ENCODE assay signal across 17 cellular contexts in genomic region chr13:66635526-66635925, GRCh38.
DNase-seq lines count a peak whose midpoint lies in the region; ATAC-seq and TF ChIP-seq lines count a peak whose summit lies in the region.
"Had no signal": no experiment of that assay in that cellular context is flagged by ENCODE, and none has a peak within 500 bp of the region (broad histone marks: within the 10 kb centered on the region; RNA-seq: fewer than 3 reads in every experiment).

No MANE protein-coding gene starts in this region.

- BruUV-seq in OCI-LY7 (replicated peaks; lab: Mats Ljungman, UMichigan) (no TSS peak), Caco-2 (replicated peaks; lab: Mats Ljungman, UMichigan) (no TSS peak)

- H3K4me1 ChIP-seq in OCI-LY7 (ENCODE audit: insufficient read depth, low read length, poor library complexity, severe bottlenecking) (no peaks in the 10 kb centered on the region), trophoblast cell (ENCODE audit: control insufficient read depth in 1 of 2, insufficient read depth in 2 of 2, low read length in 2 of 2) (peaks cover 0 to 3% of the 10 kb centered on the region in 2 experiments), Caco-2 (no peaks in the 10 kb centered on the region)
- H3K4me1 ChIP-seq: colonic mucosa had no signal

- H3K27me3 ChIP-seq in trophoblast cell (ENCODE audit: insufficient read depth, low read length) (no peaks in the 10 kb centered on the region), Caco-2 (replicated peaks; ENCODE audit: control insufficient read depth, insufficient read depth, low read length) (no peaks in the 10 kb centered on the region)
- H3K27me3 ChIP-seq: colonic mucosa, neural progenitor cell had no signal

- DNase-seq in GM04504 (ENCODE audit: low read depth), result peak; percentile 29
- DNase-seq in OCI-LY7 (ENCODE audit: low spot score), result no peak
- DNase-seq in epidermal melanocyte (ENCODE audit: insufficient read length, low spot score), result peak; percentile 19
- DNase-seq in trophoblast cell, result peak in 1 of 2 donors; percentile 62
- no peak for DNase-seq in Caco-2
- no peak for DNase-seq in DMS53 treated with DMSO at 0.1 percent for 48 hours (lab: John Stamatoyannopoulos, UW; ENCODE audit: unreplicated experiment)
- DNase-seq in ecto neural progenitor cell (ENCODE audit: low spot score), result no peak
- DNase-seq: activated B cell treated with CpG ODN at 0.5 μM for 24 hours; colonic mucosa; DMS 273 treated with DMSO at 0.1 percent for 48 hours; immature natural killer cell; RPMI8226; stimulated activated CD4-positive, alpha-beta T cell treated with anti-CD3 and anti-CD28 coated beads, Interleukin-1b, Interleukin-23, amount 100 ng/mL, for 48 hours; stimulated activated naive CD8-positive, alpha-beta T cell treated with anti-CD3 and anti-CD28 coated beads, Interleukin-15, amount 100 ng/mL, for 72 hours had no signal

- no peak overlapping the region for H3K27ac Mint-ChIP-seq in Caco-2 (ENCODE audit: unreplicated experiment)
- H3K27ac Mint-ChIP-seq: activated B cell treated with CpG ODN at 0.5 μM for 24 hours; immature natural killer cell; neural progenitor cell; stimulated activated naive CD8-positive, alpha-beta T cell treated with anti-CD3 and anti-CD28 coated beads, Interleukin-15, amount 100 ng/mL, for 72 hours had no signal

- H3K9ac ChIP-seq in trophoblast cell (ENCODE audit: low read length), result no peak overlapping the region
- H3K9ac ChIP-seq: neural progenitor cell had no signal

- H3K4me2 ChIP-seq in OCI-LY7 (ENCODE audit: low read length) (no peak overlapping the region), trophoblast cell (ENCODE audit: low read length) (no peak overlapping the region)
- H3K4me2 ChIP-seq: neural progenitor cell had no signal

- ATAC-seq in GM18498 (IDR thresholded peaks at IDR 0.05; ENCODE audit: unreplicated experiment), result no peak
- ATAC-seq: K562; stimulated activated naive CD8-positive, alpha-beta T cell treated with anti-CD3 and anti-CD28 coated beads, Interleukin-15, amount 100 ng/mL, for 72 hours had no signal

- intact Hi-C loops in OCI-LY7 (cut with micrococcal nuclease; ENCODE audit: unreplicated experiment) (no loop called here), Caco-2 (cut with micrococcal nuclease; ENCODE audit: unreplicated experiment) (no loop called here)

- H2BK12ac ChIP-seq in trophoblast cell (ENCODE audit: low read length), result no peak overlapping the region

- no peaks in the 10 kb centered on the region for H3K36me3 ChIP-seq in OCI-LY7 (ENCODE audit: insufficient read depth, low read length)
- H3K36me3 ChIP-seq in trophoblast cell (ENCODE audit: control insufficient read depth in 1 of 2, insufficient read depth in 2 of 2, low read length in 2 of 2), result no peaks in the 10 kb centered on the region
- H3K36me3 ChIP-seq in Caco-2 (ENCODE audit: control insufficient read depth, insufficient read depth, low read length), result no peaks in the 10 kb centered on the region
- H3K36me3 ChIP-seq: colonic mucosa, neural progenitor cell had no signal

- H3K79me2 ChIP-seq in OCI-LY7 (ENCODE audit: insufficient read depth, low read depth, low read length) (no peaks in the 10 kb centered on the region), trophoblast cell (ENCODE audit: control insufficient read depth, insufficient read depth, low read length, poor library complexity) (no peaks in the 10 kb centered on the region)

- H3K4me3 ChIP-seq in OCI-LY7 (ENCODE audit: low read depth, low read length, poor library complexity, severe bottlenecking) (no peak overlapping the region), trophoblast cell (ENCODE audit: low read depth, low read length) (no peak overlapping the region), Caco-2 (ENCODE audit: low read depth, low read length) (no peak overlapping the region)
- H3K4me3 ChIP-seq: colonic mucosa, K562, neural progenitor cell had no signal

- no peaks in the 10 kb centered on the region for H3K9me2 ChIP-seq in OCI-LY7 (ENCODE audit: insufficient read depth, low read length)

- H4K12ac ChIP-seq in trophoblast cell (ENCODE audit: low read depth, low read length), result no peak overlapping the region

- POLR2A ChIA-PET in OCI-LY7 (lab: Charles Lee) (interaction anchor here (0.9 to 1.6 kb wide), 3 partner anchors 22 to 36 kb away, joined by 3 to 5 read pairs (median 4); no protein-coding TSS in a partner anchor), Caco-2 (lab: Charles Lee) (no interaction called here)

- H3K27ac ChIP-seq in OCI-LY7 (ENCODE audit: low read depth, low read length, poor library complexity, severe bottlenecking), result no peak overlapping the region
- peak overlapping the region; percentile 78 for H3K27ac ChIP-seq in trophoblast cell (ENCODE audit: low read depth, low read length)
- H3K27ac ChIP-seq: colonic mucosa, neural progenitor cell had no signal

- H2AFZ ChIP-seq in OCI-LY7 (ENCODE audit: low read length) (peak overlapping the region; percentile 40; the same call in 1 of the 2 replicates), trophoblast cell (ENCODE audit: insufficient read depth, low read length, poor library complexity) (no peak overlapping the region)
- H2AFZ ChIP-seq: neural progenitor cell had no signal

- H3K4me1 Mint-ChIP-seq in Caco-2 (ENCODE audit: low read depth, unreplicated experiment), result no peaks in the 10 kb centered on the region
- H3K4me1 Mint-ChIP-seq: immature natural killer cell; stimulated activated naive CD8-positive, alpha-beta T cell treated with anti-CD3 and anti-CD28 coated beads, Interleukin-15, amount 100 ng/mL, for 72 hours had no signal

- CTCF ChIA-PET in OCI-LY7 (lab: Charles Lee; ENCODE audit: unreplicated experiment), result no interaction called here
- CTCF ChIA-PET in Caco-2 (lab: Charles Lee), result no interaction called here

- H3K4me3 Mint-ChIP-seq in Caco-2 (ENCODE audit: unreplicated experiment), result no peak overlapping the region
- H3K4me3 Mint-ChIP-seq: activated B cell treated with CpG ODN at 0.5 μM for 24 hours; immature natural killer cell; neural progenitor cell; stimulated activated naive CD8-positive, alpha-beta T cell treated with anti-CD3 and anti-CD28 coated beads, Interleukin-15, amount 100 ng/mL, for 72 hours had no signal

- TF ChIP-seq CTCF in OCI-LY7 (conservative IDR thresholded peaks at IDR 0.05; ENCODE audit: low read length) (no peak), Caco-2 (IDR thresholded peaks at IDR 0.05; ENCODE audit: insufficient read depth in 1 of 2, low read depth in 1 of 2, low read length in 1 of 2, severe bottlenecking in 1 of 2, unreplicated experiment in 1 of 2) (no peak)

- H4K8ac ChIP-seq in trophoblast cell (ENCODE audit: low read depth, low read length), result no peak overlapping the region

- H3K27me3 Mint-ChIP-seq in Caco-2 (ENCODE audit: insufficient read depth, unreplicated experiment), result no peaks in the 10 kb centered on the region
- H3K27me3 Mint-ChIP-seq: activated B cell treated with CpG ODN at 0.5 μM for 24 hours; stimulated activated naive CD8-positive, alpha-beta T cell treated with anti-CD3 and anti-CD28 coated beads, Interleukin-15, amount 100 ng/mL, for 72 hours had no signal

- no CpG with 5 or more reads among the region's 1 CpG for WGBS in trophoblast cell (ENCODE audit: extremely low coverage, insufficient coverage, insufficient read length)

- no peak overlapping the region for H3K18ac ChIP-seq in trophoblast cell (ENCODE audit: low read length)

- H4K91ac ChIP-seq in trophoblast cell (ENCODE audit: low read depth, low read length), result no peak overlapping the region

- no peak overlapping the region for H3K4ac ChIP-seq in trophoblast cell (ENCODE audit: low read depth, low read length)

- peaks cover under 1% of the 10 kb centered on the region; the same call in 1 of the 2 replicates for H3K9me3 ChIP-seq in OCI-LY7 (ENCODE audit: low read length)
- no peaks in the 10 kb centered on the region for H3K9me3 ChIP-seq in trophoblast cell (ENCODE audit: insufficient read depth, low read depth, low read length)
- no peaks in the 10 kb centered on the region for H3K9me3 ChIP-seq in Caco-2
- H3K9me3 ChIP-seq: colonic mucosa had no signal

- H2AK5ac ChIP-seq in trophoblast cell (ENCODE audit: low read length), result no peak overlapping the region

- no peak overlapping the region for H3K14ac ChIP-seq in trophoblast cell (ENCODE audit: low read length)

- no peaks in the 10 kb centered on the region for H3K79me1 ChIP-seq in trophoblast cell (ENCODE audit: low read length)

- no peak overlapping the region for H3K23ac ChIP-seq in trophoblast cell (ENCODE audit: low read length)

- no peaks in the 10 kb centered on the region for H3K36me3 Mint-ChIP-seq in Caco-2 (ENCODE audit: insufficient read depth, unreplicated experiment)
- H3K36me3 Mint-ChIP-seq: immature natural killer cell, neural progenitor cell had no signal

- H2BK120ac ChIP-seq in trophoblast cell (ENCODE audit: insufficient read depth, low read length, poor library complexity), result no peak overlapping the region

- no peaks in the 10 kb centered on the region for H3K9me3 Mint-ChIP-seq in Caco-2 (ENCODE audit: unreplicated experiment)
- H3K9me3 Mint-ChIP-seq: activated B cell treated with CpG ODN at 0.5 μM for 24 hours; neural progenitor cell; stimulated activated naive CD8-positive, alpha-beta T cell treated with anti-CD3 and anti-CD28 coated beads, Interleukin-15, amount 100 ng/mL, for 72 hours had no signal

- H4K20me1 ChIP-seq in OCI-LY7 (ENCODE audit: insufficient read depth, low read length), result no peaks in the 10 kb centered on the region

- H2BK5ac ChIP-seq in trophoblast cell (ENCODE audit: low read depth, low read length, poor library complexity), result no peak overlapping the region

Comparison
In these comparisons a context has a peak if more than half of its experiments do, and no peak if none do; other contexts are left out.
1. DNase-seq: peak in GM04504 (single experiment) and epidermal melanocyte (single experiment); none in OCI-LY7 (single experiment), Caco-2 (0 of 2), DMS53 treated with DMSO at 0.1 percent for 48 hours (single experiment) and ecto neural progenitor cell (single experiment).